In genomic region chr1:28185071-28185470, GRCh38 we compare ENCODE assay signal across 26 cellular contexts. TPM values are rescaled to one million over a fixed set of nuclear protein-coding genes. Genes with fewer than 3 reads are reported as not detected.
"Had no signal": no experiment of that assay in that cellular context is flagged by ENCODE, and none has a peak within 500 bp of the region (broad histone marks: within the 10 kb centered on the region; RNA-seq: fewer than 3 reads in every experiment).

No MANE protein-coding gene starts in this region.

- DNase-seq: colonic mucosa; cortex of kidney; effector CD8-positive, alpha-beta T cell; effector memory CD8-positive, alpha-beta T cell; endodermal cell; erythroblast; esophagus squamous epithelium; foreskin fibroblast; foreskin melanocyte; gastrocnemius medialis; glutamatergic neuron; heart right ventricle; hippocampal formation; left cardiac atrium; left ventricle myocardium superior; mesenchymal stem cell had no signal

- H3K4me3 ChIP-seq: colonic mucosa, esophagus squamous epithelium, gastrocnemius medialis, heart right ventricle, lower lobe of right lung had no signal

- FAIRE-seq: endometrium, islet of Langerhans, keratinocyte had no signal

- H3K9me3 ChIP-seq: colonic mucosa, esophagus squamous epithelium, gastrocnemius medialis, heart right ventricle, lower lobe of right lung had no signal

- H3K27me3 ChIP-seq: colonic mucosa, esophagus squamous epithelium, gastrocnemius medialis, heart right ventricle had no signal

- H3K27me3 Mint-ChIP-seq: dendritic cell treated with granulocyte-macrophage colony-stimulating factor and Interleukin-4, amounts not matched to agents 40 ng/mL and 50 ng/mL, for 4 days; effector memory CD8-positive, alpha-beta T cell had no signal

- H3K27ac ChIP-seq: colonic mucosa, epithelial cell of prostate, esophagus squamous epithelium, gastrocnemius medialis, heart right ventricle, lower lobe of right lung had no signal

- H3K4me1 Mint-ChIP-seq: endodermal cell, mesothelial cell of epicardium had no signal

- H3K9me3 Mint-ChIP-seq: dendritic cell treated with granulocyte-macrophage colony-stimulating factor and Interleukin-4, amounts not matched to agents 40 ng/mL and 50 ng/mL, for 4 days; effector memory CD8-positive, alpha-beta T cell; mesothelial cell of epicardium had no signal

- H3K36me3 Mint-ChIP-seq: mesothelial cell of epicardium had no signal

- H3K4me3 Mint-ChIP-seq: dendritic cell treated with granulocyte-macrophage colony-stimulating factor and Interleukin-4, amounts not matched to agents 40 ng/mL and 50 ng/mL, for 4 days; effector memory CD8-positive, alpha-beta T cell; endodermal cell; mesothelial cell of epicardium had no signal

- H3K4me1 ChIP-seq: colonic mucosa, esophagus squamous epithelium, gastrocnemius medialis, lower lobe of right lung had no signal

- H3K36me3 ChIP-seq: colonic mucosa, esophagus squamous epithelium, gastrocnemius medialis, heart right ventricle, lower lobe of right lung had no signal

- ATAC-seq: effector memory CD8-positive, alpha-beta T cell; esophagus mucosa; gastrocnemius medialis; heart right ventricle; left cardiac atrium; left lobe of liver; left ventricle myocardium superior; lower lobe of right lung had no signal

- H3K27ac Mint-ChIP-seq: dendritic cell treated with granulocyte-macrophage colony-stimulating factor and Interleukin-4, amounts not matched to agents 40 ng/mL and 50 ng/mL, for 4 days; effector memory CD8-positive, alpha-beta T cell; endodermal cell; mesothelial cell of epicardium had no signal

RNA-seq across cellular contexts. Expression of gene PTAFR, which starts 8.6 kb away (rescaled TPM):
- total RNA-seq: glomerular endothelial cell had no signal
